8 cellular contexts compared by ENCODE assay signal in the genomic region with DNA sequence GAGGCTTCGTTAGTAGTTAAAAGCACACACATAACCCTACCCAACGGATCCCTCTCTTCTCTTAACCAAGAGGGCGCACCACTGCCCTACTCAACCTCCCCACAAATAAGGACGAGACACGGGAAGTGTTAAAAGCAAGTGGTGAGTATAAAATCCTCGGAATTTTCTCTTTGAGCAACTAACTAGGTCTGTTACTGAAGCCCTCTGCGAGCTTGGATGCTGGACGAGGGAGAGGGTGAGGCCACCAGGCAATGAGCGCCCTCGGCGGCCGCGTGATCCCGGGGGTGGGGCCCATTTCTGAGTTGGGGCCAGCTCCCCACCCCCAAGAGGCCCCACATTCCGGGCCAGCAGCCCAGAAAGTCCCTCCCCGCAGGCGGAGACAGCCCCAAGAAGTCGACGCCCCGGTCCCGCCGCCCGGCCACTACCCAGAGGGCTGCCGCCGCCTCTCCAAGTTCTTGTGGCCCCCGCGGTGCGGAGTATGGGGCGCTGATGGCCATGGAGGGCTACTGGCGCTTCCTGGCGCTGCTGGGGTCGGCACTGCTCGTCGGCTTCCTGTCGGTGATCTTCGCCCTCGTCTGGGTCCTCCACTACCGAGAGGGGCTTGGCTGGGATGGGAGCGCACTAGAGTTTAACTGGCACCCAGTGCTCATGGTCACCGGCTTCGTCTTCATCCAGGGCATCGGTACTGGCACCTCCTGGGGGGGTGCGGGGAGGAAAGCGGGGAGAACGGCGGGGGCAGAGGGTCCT. TPM values are rescaled to one million over a fixed set of nuclear protein-coding genes. Genes with fewer than 3 reads are reported as not detected.
A peak's percentile ranks its signal among the peaks of the same experiment; 100 is the strongest.
DNase-seq lines count a peak whose midpoint lies in the region; ATAC-seq, FAIRE-seq and TF ChIP-seq lines count a peak whose summit lies in the region.

CYBRD1 (plus strand) TSS at position 418 of the 747 bp plus-strand sequence; CDS start at position 490, 72 bp downstream.

- TF ChIP-seq POLR2A in GM12892 (IDR thresholded peaks at IDR 0.05; ENCODE audit: low read depth, low read length) (peak; percentile 77), gastrocnemius medialis (IDR thresholded peaks at IDR 0.05) (peak; percentile 38 to 69)

- H3K4me2 ChIP-seq in mammary epithelial cell (ENCODE audit: insufficient read depth, low read depth, low read length) = peak within 1 kb of the TSS; percentile 99

- H3K36me3 ChIP-seq in mammary epithelial cell (ENCODE audit: insufficient read depth, low read length) (no peaks in the 10 kb centered on the region), gastrocnemius medialis (no peaks in the 10 kb centered on the region)

- peak within 1 kb of the TSS; percentile 97 for H2AFZ ChIP-seq in mammary epithelial cell (ENCODE audit: low read depth, low read length)

- H3K27me3 ChIP-seq in mammary epithelial cell (ENCODE audit: insufficient read depth, low read length) = no peaks in the 10 kb centered on the region
- peaks cover 4 to 11% (median 5%) of the 10 kb centered on the region in 3 donors for H3K27me3 ChIP-seq in gastrocnemius medialis

- dilution Hi-C loops in mammary epithelial cell (cut with HindIII; ENCODE audit: low sequenced_read_pairs) = no loop called here

- 7% methylated on average over 15 of the region's 46 CpGs for WGBS in mammary epithelial cell (ENCODE audit: low coverage, missing lambda C conversion rate)

- in situ Hi-C loops in mammary epithelial cell (cut with MboI; ENCODE audit: low sequenced_read_pairs in 2 of 2) (no loop called here), gastrocnemius medialis (cut with MboI; ENCODE audit: low sequenced_read_pairs in 4 of 4) (no loop called here)

- H3K4me1 ChIP-seq in mammary epithelial cell (ENCODE audit: insufficient read depth, low read length) = peaks cover 24% of the 10 kb centered on the region
- peaks cover 0 to 5% of the 10 kb centered on the region in 2 donors for H3K4me1 ChIP-seq in gastrocnemius medialis

- H3K27ac ChIP-seq in mammary epithelial cell (ENCODE audit: insufficient read depth, low read depth, low read length) (no peak within 1 kb of the TSS), gastrocnemius medialis (peak within 1 kb of the TSS; percentile 69 to 83 (median 80))

- POLR2A ChIA-PET in AG04449 (lab: Yijun Ruan, JAX) = interaction anchor here (0.6 to 3.5 kb wide), 7 partner anchors 10 to 687 kb away, joined by 3 to 16 read pairs (median 3); partner anchors contain the start of genes DCAF17 and METTL8

- BruUV-seq in mammary epithelial cell (replicated peaks; lab: Mats Ljungman, UMichigan) = no TSS peak

- peak within 1 kb of the TSS; percentile 15 for H3K9ac ChIP-seq in mammary epithelial cell (ENCODE audit: insufficient read depth, low read length)

- no peak for DNase-seq in AG04449 (ENCODE audit: low read depth, low spot score)
- DNase-seq in GM12892 (ENCODE audit: insufficient read length) = peak; percentile 61
- peak; percentile 83 for DNase-seq in OCI-M1 (lab: John Stamatoyannopoulos, UW)
- DNase-seq in mammary epithelial cell = peak; percentile 44
- DNase-seq in iPS-NIHi11 (ENCODE audit: low spot score) = peak; percentile 66
- peak; percentile 64 to 72 for DNase-seq in gastrocnemius medialis

- CTCF ChIA-PET in AG04449 (lab: Yijun Ruan, JAX) (interaction anchor here (0.9 to 1.9 kb wide), 3 partner anchors 8 to 11 kb away, joined by 3 to 5 read pairs (median 3); no protein-coding TSS in a partner anchor), mammary epithelial cell (lab: Charles Lee; ENCODE audit: low non-redundant PET) (interaction anchor here (0.7 kb wide), 1 partner anchor 8 kb away, joined by 5 read pairs; no protein-coding TSS in a partner anchor)

- H3K4me3 ChIP-seq in AG04449 (ENCODE audit: low read depth, low read length) = peak within 1 kb of the TSS; percentile 87
- H3K4me3 ChIP-seq in mammary epithelial cell (replicated peaks in 1 of 3; ENCODE audit: insufficient read depth in 1 of 3, low read depth in 2 of 3, low read length in 3 of 3) = peak within 1 kb of the TSS; percentile 74 to 83 (median 77)
- H3K4me3 ChIP-seq in gastrocnemius medialis = peak within 1 kb of the TSS; percentile 72 to 78 (median 75)

- ATAC-seq in HG02938 (IDR thresholded peaks at IDR 0.05; ENCODE audit: unreplicated experiment) (peak; percentile 43), gastrocnemius medialis (peak; percentile 62 to 70), GM21526 (IDR thresholded peaks at IDR 0.05; ENCODE audit: low FRiP score, unreplicated experiment) (no peak)

- no peaks in the 10 kb centered on the region for H3K9me3 ChIP-seq in mammary epithelial cell (replicated peaks; ENCODE audit: insufficient read depth, low read length)
- H3K9me3 ChIP-seq in gastrocnemius medialis = no peaks in the 10 kb centered on the region

- no peaks in the 10 kb centered on the region for H3K79me2 ChIP-seq in mammary epithelial cell (ENCODE audit: insufficient read depth, low read length)

- intact Hi-C loops in mammary epithelial cell (cut with micrococcal nuclease) (loop anchor here (10.0 kb wide), 1 partner anchor 87 kb away; the partner anchor contains the start of genes DCAF17 and METTL8), gastrocnemius medialis (cut with DNase I; ENCODE audit: low total_unique reads) (no loop called here)

- TF ChIP-seq CTCF in AG04449 (IDR thresholded peaks at IDR 0.05; ENCODE audit: insufficient read depth, low read length, missing control alignments) (peak; percentile 1), mammary epithelial cell (conservative IDR thresholded peaks at IDR 0.05 in 1 of 2, IDR thresholded peaks at IDR 0.05 in 1 of 2; ENCODE audit: extremely low read depth in 1 of 2, insufficient read depth in 1 of 2, low read depth in 1 of 2, low read length in 2 of 2) (no peak), gastrocnemius medialis (IDR thresholded peaks at IDR 0.05 in 4 of 5, conservative IDR thresholded peaks at IDR 0.05 in 1 of 5) (no peak)

- peak; percentile 86 for FAIRE-seq in GM12892 (lab: Jason Lieb, UNC)

- H4K20me1 ChIP-seq in mammary epithelial cell (ENCODE audit: insufficient read depth, low read length) = no peaks in the 10 kb centered on the region

RNA-seq across cellular contexts. Expression of gene CYBRD1, which starts in this region (rescaled TPM):
- polyA plus RNA-seq in GM12892 (2012; ENCODE audit: missing spikeins) = 33.9 TPM
- 10 to 100 TPM; 25.6 to 62.8 TPM for total RNA-seq in mammary epithelial cell
- 12.7 TPM for polyA plus RNA-seq in mammary epithelial cell
- polyA minus RNA-seq in mammary epithelial cell = 65.6 TPM
- total RNA-seq in gastrocnemius medialis = 10 to 100 TPM; 42.3 to 49.0 (median 43.4) TPM
